Comparison of ENCODE assay signal across 8 cellular contexts in genomic region chr7:105016083-105017075, GRCh38. TPM values are rescaled to one million over a fixed set of nuclear protein-coding genes. Genes with fewer than 3 reads are reported as not detected.
DNase-seq lines count a peak whose midpoint lies in the region; ATAC-seq and TF ChIP-seq lines count a peak whose summit lies in the region.

No MANE protein-coding gene starts in this region.

- ATAC-seq in activated CD8-positive, alpha-beta T cell treated with anti-CD3 and anti-CD28 coated beads, Interleukin-2, amount 10 ng/mL, durations not matched to agents 7 days and 5 days: no peak
- no peak for ATAC-seq in thoracic aorta (ENCODE audit: insufficient number of reproducible peaks, low FRiP score, low read depth)
- ATAC-seq in HG02588 (IDR thresholded peaks at IDR 0.05; ENCODE audit: unreplicated experiment): no peak

- H3K9me3 Mint-ChIP-seq in activated CD4-positive, alpha-beta T cell treated with anti-CD3 and anti-CD28 coated beads, Interleukin-2, amount 10 ng/mL, durations not matched to agents 7 days and 5 days: no peaks in the 10 kb centered on the region
- H3K9me3 Mint-ChIP-seq in activated CD8-positive, alpha-beta T cell treated with anti-CD3 and anti-CD28 coated beads, Interleukin-2, amount 10 ng/mL, durations not matched to agents 7 days and 5 days (ENCODE audit: insufficient read depth): no peaks in the 10 kb centered on the region

- H3K9me3 ChIP-seq in thoracic aorta: no peaks in the 10 kb centered on the region

- in situ Hi-C loops in GM13977 (cut with MboI; ENCODE audit: low pct_unique_long_range_greater_than_20kb, low sequenced_read_pairs, unreplicated experiment): no loop called here

- H3K36me3 ChIP-seq in thoracic aorta: no peaks in the 10 kb centered on the region

- no peaks in the 10 kb centered on the region for H3K27me3 Mint-ChIP-seq in activated CD4-positive, alpha-beta T cell treated with anti-CD3 and anti-CD28 coated beads, Interleukin-2, amount 10 ng/mL, durations not matched to agents 7 days and 5 days
- peaks cover 2% of the 10 kb centered on the region for H3K27me3 Mint-ChIP-seq in activated CD8-positive, alpha-beta T cell treated with anti-CD3 and anti-CD28 coated beads, Interleukin-2, amount 10 ng/mL, durations not matched to agents 7 days and 5 days (ENCODE audit: low read depth)

- no peak for DNase-seq in activated CD4-positive, alpha-beta T cell treated with anti-CD3 and anti-CD28 coated beads, Interleukin-2, amount 10 ng/mL, durations not matched to agents 7 days and 5 days
- DNase-seq in activated CD4-positive, alpha-beta T cell treated with anti-CD3 and anti-CD28 coated beads, Interleukin-2, amount 50 U/mL, for 4 hours: no peak
- no peak for DNase-seq in activated CD8-positive, alpha-beta T cell treated with anti-CD3 and anti-CD28 coated beads, Interleukin-2, amount 10 ng/mL, durations not matched to agents 7 days and 5 days
- peak; percentile 74 for DNase-seq in iris pigment epithelial cell (ENCODE audit: low read depth)
- DNase-seq in thoracic aorta (ENCODE audit: low spot score): no peak
- DNase-seq in GM13977 (ENCODE audit: low spot score): no peak
- DNase-seq in stimulated activated CD4-positive, alpha-beta T cell treated with anti-CD3 and anti-CD28 coated beads, Interleukin-4, amount 100 ng/mL, for 1 hour: no peak

- peaks cover 36 to 37% of the 10 kb centered on the region in 2 donors for H3K4me1 ChIP-seq in thoracic aorta (ENCODE audit: control insufficient read depth in 1 of 2, low read depth in 2 of 2)

- H3K27ac Mint-ChIP-seq in activated CD4-positive, alpha-beta T cell treated with anti-CD3 and anti-CD28 coated beads, Interleukin-2, amount 10 ng/mL, durations not matched to agents 7 days and 5 days: peak overlapping the region; percentile 100
- H3K27ac Mint-ChIP-seq in activated CD8-positive, alpha-beta T cell treated with anti-CD3 and anti-CD28 coated beads, Interleukin-2, amount 10 ng/mL, durations not matched to agents 7 days and 5 days: peak overlapping the region; percentile 87

- H3K4me3 ChIP-seq in thoracic aorta: peak overlapping the region; percentile 99

- CTCF ChIA-PET in activated CD4-positive, alpha-beta T cell treated with anti-CD3 and anti-CD28 coated beads, Interleukin-2, amount 10 ng/mL, durations not matched to agents 7 days and 5 days (lab: Charles Lee): interaction anchor here (0.9 to 1.8 kb wide), 7 partner anchors 8 to 52 kb away, joined by 3 to 7 read pairs (median 4); no protein-coding TSS in a partner anchor
- CTCF ChIA-PET in activated CD8-positive, alpha-beta T cell treated with anti-CD3 and anti-CD28 coated beads, Interleukin-2, amount 10 ng/mL, durations not matched to agents 7 days and 5 days (lab: Charles Lee): interaction anchor here (1.0 to 5.8 kb wide), 6 partner anchors 9 to 72 kb away, joined by 3 to 82 read pairs (median 4); no protein-coding TSS in a partner anchor

- no peak for TF ChIP-seq CTCF in thoracic aorta (IDR thresholded peaks at IDR 0.05)
- TF ChIP-seq CTCF in GM13977 (IDR thresholded peaks at IDR 0.05; ENCODE audit: extremely low read depth, insufficient read depth, missing control alignments): no peak

- no peaks in the 10 kb centered on the region for H3K27me3 ChIP-seq in thoracic aorta (replicated peaks; ENCODE audit: insufficient read depth)

- peaks cover 61% of the 10 kb centered on the region for H3K36me3 Mint-ChIP-seq in activated CD4-positive, alpha-beta T cell treated with anti-CD3 and anti-CD28 coated beads, Interleukin-2, amount 10 ng/mL, durations not matched to agents 7 days and 5 days (ENCODE audit: low read depth)
- peaks cover 67% of the 10 kb centered on the region for H3K36me3 Mint-ChIP-seq in activated CD8-positive, alpha-beta T cell treated with anti-CD3 and anti-CD28 coated beads, Interleukin-2, amount 10 ng/mL, durations not matched to agents 7 days and 5 days (ENCODE audit: low read depth)

- POLR2A ChIA-PET in activated CD4-positive, alpha-beta T cell treated with anti-CD3 and anti-CD28 coated beads, Interleukin-2, amount 10 ng/mL, durations not matched to agents 7 days and 5 days (lab: Charles Lee): interaction anchor here (0.7 to 1.0 kb wide), 2 partner anchors 76 to 112 kb away, joined by 3 read pairs; no protein-coding TSS in a partner anchor
- POLR2A ChIA-PET in activated CD8-positive, alpha-beta T cell treated with anti-CD3 and anti-CD28 coated beads, Interleukin-2, amount 10 ng/mL, durations not matched to agents 7 days and 5 days (lab: Charles Lee): interaction anchor here (0.9 to 13.8 kb wide), 7 partner anchors 12 to 73 kb away, joined by 3 to 373 read pairs (median 5); no protein-coding TSS in a partner anchor

- peaks cover 35% of the 10 kb centered on the region for H3K4me1 Mint-ChIP-seq in activated CD4-positive, alpha-beta T cell treated with anti-CD3 and anti-CD28 coated beads, Interleukin-2, amount 10 ng/mL, durations not matched to agents 7 days and 5 days
- peaks cover 41% of the 10 kb centered on the region for H3K4me1 Mint-ChIP-seq in activated CD8-positive, alpha-beta T cell treated with anti-CD3 and anti-CD28 coated beads, Interleukin-2, amount 10 ng/mL, durations not matched to agents 7 days and 5 days (ENCODE audit: low read depth)

- peak overlapping the region; percentile 99 for H3K4me3 Mint-ChIP-seq in activated CD4-positive, alpha-beta T cell treated with anti-CD3 and anti-CD28 coated beads, Interleukin-2, amount 10 ng/mL, durations not matched to agents 7 days and 5 days
- peak overlapping the region; percentile 99 for H3K4me3 Mint-ChIP-seq in activated CD8-positive, alpha-beta T cell treated with anti-CD3 and anti-CD28 coated beads, Interleukin-2, amount 10 ng/mL, durations not matched to agents 7 days and 5 days

- peak overlapping the region; percentile 99 to 100 for H3K27ac ChIP-seq in thoracic aorta

RNA-seq across cellular contexts. Expression of gene KMT2E, which starts 2.4 kb away (rescaled TPM):
- 10 to 100 TPM; 97.4 to 98.5 TPM for total RNA-seq in activated CD4-positive, alpha-beta T cell treated with anti-CD3 and anti-CD28 coated beads, Interleukin-2, amount 10 ng/mL, durations not matched to agents 7 days and 5 days
- 100 to 1,000 TPM in 1 of 2 experiments, 10 to 100 TPM in 1; 95.1 to 105 TPM for total RNA-seq in activated CD8-positive, alpha-beta T cell treated with anti-CD3 and anti-CD28 coated beads, Interleukin-2, amount 10 ng/mL, durations not matched to agents 7 days and 5 days
- total RNA-seq in thoracic aorta: 100 to 1,000 TPM; 139 to 140 TPM
